ENCODE assay signal across 8 cellular contexts in the genomic region with DNA sequence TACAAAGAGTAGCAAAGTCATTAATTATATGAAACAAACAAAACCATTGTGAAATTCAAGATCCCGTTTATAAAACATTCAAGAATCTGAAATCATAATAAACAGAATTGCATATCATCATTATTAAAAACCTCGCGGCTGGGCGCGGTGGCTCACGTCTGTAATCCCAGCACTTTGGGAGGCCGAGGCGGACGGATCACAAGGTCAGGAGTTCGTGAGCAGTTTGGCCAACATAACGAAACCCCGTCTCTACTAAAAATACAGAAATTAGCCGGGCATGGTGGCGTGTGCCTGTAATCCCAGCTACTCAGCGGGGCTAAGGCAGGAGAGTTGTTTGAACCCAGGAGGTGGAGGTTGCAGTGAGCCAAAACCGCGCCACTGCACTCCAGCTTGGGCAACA.
A peak's percentile ranks its signal among the peaks of the same experiment; 100 is the strongest.
DNase-seq lines count a peak whose midpoint lies in the region; TF ChIP-seq lines count a peak whose summit lies in the region.
"Not testable (repeated sequence)": the region's sequence is repeated elsewhere in the genome, so short reads cannot be mapped to it uniquely, and the experiment has no call there.

No MANE protein-coding gene starts in this region.

- not testable (repeated sequence) for TF ChIP-seq CTCF in C4-2B (conservative IDR thresholded peaks at IDR 0.05); VCaP (conservative IDR thresholded peaks at IDR 0.05); choroid plexus epithelial cell (conservative IDR thresholded peaks at IDR 0.05; ENCODE audit: low read depth, low read length)

- H3K27me3 ChIP-seq in SJSA1 (replicated peaks) = not testable (repeated sequence)

- H3K36me3 ChIP-seq in SJSA1 = not testable (repeated sequence)

- H3K4me1 ChIP-seq in SJSA1 (replicated peaks) = not testable (repeated sequence)

- H3K27ac ChIP-seq in C4-2B (peak overlapping the region; percentile 64; the same call in 1 of the 2 replicates), VCaP (peak overlapping the region; percentile 49)
- H3K27ac ChIP-seq in SJSA1 = not testable (repeated sequence)

- DNase-seq in SJSA1 (ENCODE audit: low read depth in 1 of 2, low spot score in 2 of 2) (peak; percentile 47 to 55), fibroblast of gingiva (ENCODE audit: low read depth) (peak; percentile 14), fibroblast of peridontal ligament (ENCODE audit: extremely low read depth) (peak; percentile 10), iris pigment epithelial cell (ENCODE audit: low read depth) (peak; percentile 16), mesenteric fat pad (ENCODE audit: low spot score) (peak; percentile 16)
- DNase-seq in choroid plexus epithelial cell (ENCODE audit: low read depth) = not testable (repeated sequence)

- not testable (repeated sequence) for H3K4me3 ChIP-seq in SJSA1
- peak overlapping the region; percentile 39 for H3K4me3 ChIP-seq in choroid plexus epithelial cell (ENCODE audit: low read depth, low read length)

- not testable (repeated sequence) for H3K9me3 ChIP-seq in SJSA1 (replicated peaks)
